Comparison of ENCODE assay signal across 16 cellular contexts in the genomic region with DNA sequence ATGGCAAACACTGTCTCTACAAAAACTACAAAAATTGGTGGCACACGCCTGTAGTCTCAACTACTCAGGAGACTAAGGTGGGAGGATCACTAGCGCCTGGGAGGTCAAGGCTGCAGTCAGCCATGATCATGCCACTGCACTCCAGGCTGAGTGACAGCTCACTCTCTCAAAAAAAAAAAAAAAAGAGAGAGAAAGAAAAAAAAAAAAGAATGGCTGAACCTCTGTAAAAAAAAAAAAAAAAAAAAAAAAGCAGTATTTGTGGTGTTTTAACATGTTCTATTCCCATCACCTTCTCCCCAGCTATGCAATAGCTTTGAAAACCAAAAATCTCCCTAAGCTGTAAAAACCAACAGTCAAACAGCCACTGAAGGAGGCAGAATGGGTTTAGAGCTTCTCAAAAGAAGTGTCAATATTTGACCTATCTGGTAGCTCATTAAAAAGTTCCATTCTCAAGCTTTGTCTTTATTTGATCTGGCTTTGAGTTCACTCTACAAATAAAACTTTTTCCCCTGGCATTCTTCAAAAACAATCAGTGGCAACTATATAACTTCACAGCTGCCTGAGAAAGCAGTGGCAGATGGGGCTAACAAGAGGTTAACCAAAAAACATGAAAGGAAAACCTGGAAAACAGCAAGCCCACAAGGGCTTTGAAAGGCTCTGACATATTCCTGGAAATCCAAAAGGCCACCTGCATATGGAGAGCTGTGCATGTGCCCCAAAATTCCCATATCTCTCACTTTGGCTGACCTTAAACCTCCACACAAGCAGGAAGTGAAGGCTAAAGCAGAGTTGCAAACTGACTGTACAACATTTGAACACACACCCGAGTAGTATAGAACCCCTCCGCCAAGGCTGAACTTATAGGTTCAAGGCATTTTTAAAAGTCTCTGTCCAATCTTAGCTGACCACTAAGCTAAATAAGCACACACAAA. TPM values are rescaled to one million over a fixed set of nuclear protein-coding genes. Genes with fewer than 3 reads are reported as not detected.
DNase-seq lines count a peak whose midpoint lies in the region; ATAC-seq, FAIRE-seq and TF ChIP-seq lines count a peak whose summit lies in the region.
"Had no signal": no experiment of that assay in that cellular context is flagged by ENCODE, and none has a peak within 500 bp of the region (broad histone marks: within the 10 kb centered on the region; RNA-seq: fewer than 3 reads in every experiment).

No MANE protein-coding gene starts in this region.

- H3K36me3 ChIP-seq in CD4-positive, alpha-beta memory T cell (ENCODE audit: insufficient read depth, low read length) = no peaks in the 10 kb centered on the region
- H3K36me3 ChIP-seq in mesenchymal stem cell (ENCODE audit: control insufficient read depth in 1 of 2, insufficient read depth in 2 of 2, low read depth in 1 of 2, low read length in 2 of 2) = no peaks in the 10 kb centered on the region
- no peaks in the 10 kb centered on the region for H3K36me3 ChIP-seq in CD8-positive, alpha-beta memory T cell (ENCODE audit: insufficient read depth, low read length)
- H3K36me3 ChIP-seq: esophagus squamous epithelium, stomach had no signal

- no peak overlapping the region for H3K4ac ChIP-seq in mesenchymal stem cell (ENCODE audit: low read depth in 1 of 2, low read length in 2 of 2)

- no peak overlapping the region for H3K4me3 ChIP-seq in CD4-positive, alpha-beta memory T cell (ENCODE audit: low read length in 2 of 2)
- H3K4me3 ChIP-seq in mesenchymal stem cell (ENCODE audit: insufficient read depth in 1 of 2, low read depth in 1 of 2, low read length in 2 of 2) = no peak overlapping the region
- no peak overlapping the region for H3K4me3 ChIP-seq in CD8-positive, alpha-beta memory T cell (ENCODE audit: low read length)
- H3K4me3 ChIP-seq: esophagus squamous epithelium, stomach had no signal

- DNase-seq in CD4-positive, alpha-beta memory T cell = no peak
- DNase-seq in GM12891 (ENCODE audit: insufficient read length, low spot score) (no peak), mesenchymal stem cell (no peak), putamen (ENCODE audit: low spot score) (no peak)
- no peak for DNase-seq in activated CD4-positive, alpha-beta memory T cell treated with anti-CD3 and anti-CD28 coated beads, Interleukin-2, amount 10 ng/mL, durations not matched to agents 7 days and 5 days
- DNase-seq in CD8-positive, alpha-beta memory T cell = no peak
- DNase-seq: esophagus squamous epithelium; HFFc6; left cardiac atrium; naive thymus-derived CD4-positive, alpha-beta T cell; NCI-H1417; NCI-H510A treated with DMSO at 0.1 percent for 48 hours; stomach; T-helper 17 cell had no signal

- H3K4me1 Mint-ChIP-seq in CD4-positive, alpha-beta memory T cell = peaks cover 21 to 31% (median 25%) of the 10 kb centered on the region in 4 donors
- H3K4me1 Mint-ChIP-seq in activated CD4-positive, alpha-beta memory T cell treated with anti-CD3 and anti-CD28 coated beads, Interleukin-2, amount 10 ng/mL, durations not matched to agents 7 days and 5 days = peaks cover 44% of the 10 kb centered on the region
- peaks cover 23 to 47% (median 30%) of the 10 kb centered on the region in 3 donors for H3K4me1 Mint-ChIP-seq in CD8-positive, alpha-beta memory T cell

- no peak for ATAC-seq in GM18498 (IDR thresholded peaks at IDR 0.05; ENCODE audit: unreplicated experiment)
- ATAC-seq: naive thymus-derived CD4-positive, alpha-beta T cell had no signal

- H2BK5ac ChIP-seq in mesenchymal stem cell (ENCODE audit: low read depth, low read length, poor library complexity, severe bottlenecking) = no peak overlapping the region

- no peak overlapping the region for H3K27ac ChIP-seq in CD4-positive, alpha-beta memory T cell (ENCODE audit: low read depth, low read length)
- no peak overlapping the region for H3K27ac ChIP-seq in mesenchymal stem cell (ENCODE audit: low read length, poor library complexity, severe bottlenecking)
- no peak overlapping the region for H3K27ac ChIP-seq in CD8-positive, alpha-beta memory T cell (ENCODE audit: low read depth, low read length)

- no peaks in the 10 kb centered on the region for H3K9me3 ChIP-seq in CD4-positive, alpha-beta memory T cell (ENCODE audit: control insufficient read depth in 1 of 2, low read length in 2 of 2)
- no peaks in the 10 kb centered on the region for H3K9me3 ChIP-seq in mesenchymal stem cell (ENCODE audit: control insufficient read depth, low read length)
- no peaks in the 10 kb centered on the region for H3K9me3 ChIP-seq in CD8-positive, alpha-beta memory T cell (ENCODE audit: low read length)
- H3K9me3 ChIP-seq: esophagus squamous epithelium, stomach had no signal

- no peak overlapping the region for H3K9ac ChIP-seq in mesenchymal stem cell (ENCODE audit: low read length)

- H3K4me3 Mint-ChIP-seq in CD4-positive, alpha-beta memory T cell = peak overlapping the region in 3 of 8 donors; percentile 10 to 35 (median 35)
- H3K4me3 Mint-ChIP-seq in activated CD4-positive, alpha-beta memory T cell treated with anti-CD3 and anti-CD28 coated beads, Interleukin-2, amount 10 ng/mL, durations not matched to agents 7 days and 5 days = peak overlapping the region; percentile 15
- H3K4me3 Mint-ChIP-seq in CD8-positive, alpha-beta memory T cell = peak overlapping the region in 1 of 7 donors; percentile 13

- no peaks in the 10 kb centered on the region for H3K27me3 ChIP-seq in CD4-positive, alpha-beta memory T cell (ENCODE audit: insufficient read depth, low read length)
- no peaks in the 10 kb centered on the region for H3K27me3 ChIP-seq in mesenchymal stem cell (ENCODE audit: control insufficient read depth in 1 of 2, insufficient read depth in 1 of 2, low read length in 2 of 2)
- H3K27me3 ChIP-seq in CD8-positive, alpha-beta memory T cell (ENCODE audit: insufficient read depth, low read length, poor library complexity, severe bottlenecking) = no peaks in the 10 kb centered on the region
- H3K27me3 ChIP-seq: esophagus squamous epithelium, stomach had no signal

- H2AFZ ChIP-seq in mesenchymal stem cell (ENCODE audit: low read depth, low read length) = no peak overlapping the region

- H3K23ac ChIP-seq in mesenchymal stem cell (ENCODE audit: low read length in 2 of 2) = no peak overlapping the region

- H3K27me3 Mint-ChIP-seq in CD4-positive, alpha-beta memory T cell = no peaks in the 10 kb centered on the region
- no peaks in the 10 kb centered on the region for H3K27me3 Mint-ChIP-seq in activated CD4-positive, alpha-beta memory T cell treated with anti-CD3 and anti-CD28 coated beads, Interleukin-2, amount 10 ng/mL, durations not matched to agents 7 days and 5 days
- H3K27me3 Mint-ChIP-seq in CD8-positive, alpha-beta memory T cell = no peaks in the 10 kb centered on the region
- H3K27me3 Mint-ChIP-seq: naive thymus-derived CD4-positive, alpha-beta T cell; T-helper 17 cell had no signal

- H3K4me1 ChIP-seq in CD4-positive, alpha-beta memory T cell (ENCODE audit: insufficient read depth, low read length) = peaks cover 21% of the 10 kb centered on the region
- peaks cover 6% of the 10 kb centered on the region for H3K4me1 ChIP-seq in mesenchymal stem cell (ENCODE audit: control insufficient read depth, insufficient read depth, low read depth, low read length)
- H3K4me1 ChIP-seq in CD8-positive, alpha-beta memory T cell (ENCODE audit: insufficient read depth, low read length) = peaks cover 12% of the 10 kb centered on the region

- no peak overlapping the region for H2BK15ac ChIP-seq in mesenchymal stem cell (ENCODE audit: low read depth, poor library complexity, severe bottlenecking)

- POLR2A ChIA-PET in CD4-positive, alpha-beta memory T cell (lab: Charles Lee; ENCODE audit: partially characterized antibody) = no interaction called here
- POLR2A ChIA-PET in activated CD4-positive, alpha-beta memory T cell treated with anti-CD3 and anti-CD28 coated beads, Interleukin-2, amount 10 ng/mL, durations not matched to agents 7 days and 5 days (lab: Charles Lee) = interaction anchor here (0.5 to 3.4 kb wide), 3 partner anchors 13 to 581 kb away, joined by 3 to 17 read pairs (median 4); partner anchors contain the start of gene USP32
- POLR2A ChIA-PET in CD8-positive, alpha-beta memory T cell (lab: Charles Lee) = no interaction called here

- no peak overlapping the region for H2BK12ac ChIP-seq in mesenchymal stem cell (ENCODE audit: low read length in 2 of 2)

- H3K14ac ChIP-seq in mesenchymal stem cell (ENCODE audit: low read length in 2 of 2) = no peak overlapping the region

- no peak overlapping the region for H4K91ac ChIP-seq in mesenchymal stem cell (ENCODE audit: low read length)

- intact Hi-C loops in CD4-positive, alpha-beta memory T cell (cut with micrococcal nuclease) = no loop called here

- WGBS in mesenchymal stem cell = 87% methylated on average over 3 of the region's 4 CpGs

- H3K79me1 ChIP-seq in mesenchymal stem cell (replicated peaks; ENCODE audit: low read length, poor library complexity, severe bottlenecking) = peaks cover 25% of the 10 kb centered on the region

- H2BK120ac ChIP-seq in mesenchymal stem cell (ENCODE audit: low read depth, low read length) = no peak overlapping the region

- FAIRE-seq in GM12891 (lab: Jason Lieb, UNC) = peak; percentile 20
- FAIRE-seq: RCC 7860 had no signal

- no peak overlapping the region for H2AK5ac ChIP-seq in mesenchymal stem cell (ENCODE audit: low read length, severe bottlenecking)

- CTCF ChIA-PET in CD4-positive, alpha-beta memory T cell (lab: Charles Lee; ENCODE audit: partially characterized antibody) = interaction anchor here (0.6 to 1.1 kb wide), 2 partner anchors 11 to 53 kb away, joined by 3 to 4 read pairs; no protein-coding TSS in a partner anchor
- CTCF ChIA-PET in activated CD4-positive, alpha-beta memory T cell treated with anti-CD3 and anti-CD28 coated beads, Interleukin-2, amount 10 ng/mL, durations not matched to agents 7 days and 5 days (lab: Charles Lee) = interaction anchor here (0.6 to 1.8 kb wide), 3 partner anchors 17 to 271 kb away, joined by 4 to 5 read pairs (median 5); partner anchors contain the start of gene USP32
- CTCF ChIA-PET in CD8-positive, alpha-beta memory T cell (lab: Charles Lee) = no interaction called here

- H3K36me3 Mint-ChIP-seq in CD4-positive, alpha-beta memory T cell = peaks cover 1 to 13% of the 10 kb centered on the region in 2 donors
- H3K36me3 Mint-ChIP-seq in activated CD4-positive, alpha-beta memory T cell treated with anti-CD3 and anti-CD28 coated beads, Interleukin-2, amount 10 ng/mL, durations not matched to agents 7 days and 5 days (ENCODE audit: low read depth) = no peaks in the 10 kb centered on the region
- peaks cover 0 to 10% (median 5%) of the 10 kb centered on the region in 3 donors for H3K36me3 Mint-ChIP-seq in CD8-positive, alpha-beta memory T cell

- peak overlapping the region in 4 of 7 donors; percentile 18 to 63 (median 58) for H3K27ac Mint-ChIP-seq in CD4-positive, alpha-beta memory T cell
- H3K27ac Mint-ChIP-seq in activated CD4-positive, alpha-beta memory T cell treated with anti-CD3 and anti-CD28 coated beads, Interleukin-2, amount 10 ng/mL, durations not matched to agents 7 days and 5 days = peak overlapping the region; percentile 83
- peak overlapping the region in 3 of 8 donors; percentile 19 to 51 (median 47) for H3K27ac Mint-ChIP-seq in CD8-positive, alpha-beta memory T cell

- H3K9me3 Mint-ChIP-seq in CD4-positive, alpha-beta memory T cell = no peaks in the 10 kb centered on the region
- no peaks in the 10 kb centered on the region for H3K9me3 Mint-ChIP-seq in activated CD4-positive, alpha-beta memory T cell treated with anti-CD3 and anti-CD28 coated beads, Interleukin-2, amount 10 ng/mL, durations not matched to agents 7 days and 5 days
- H3K9me3 Mint-ChIP-seq in CD8-positive, alpha-beta memory T cell = no peaks in the 10 kb centered on the region
- H3K9me3 Mint-ChIP-seq: HFFc6 had no signal

- no peak overlapping the region for H3K4me2 ChIP-seq in mesenchymal stem cell (ENCODE audit: low read length, poor library complexity, severe bottlenecking)

- no peak for TF ChIP-seq POLR2A in GM12891 (IDR thresholded peaks at IDR 0.05; ENCODE audit: low read depth, low read length)

- H3K18ac ChIP-seq in mesenchymal stem cell (ENCODE audit: low read depth in 1 of 2, low read length in 2 of 2) = peak overlapping the region in 1 of 2 experiments; percentile 22

- peak overlapping the region; percentile 30 for H4K8ac ChIP-seq in mesenchymal stem cell (ENCODE audit: low read length)

RNA-seq across cellular contexts. Expression of gene USP32, which starts 36.0 kb away (rescaled TPM):
- total RNA-seq in CD4-positive, alpha-beta memory T cell = 10 to 100 TPM; 31.1 to 36.2 TPM
- 1 to 10 TPM; 2.6 to 9.7 TPM for polyA plus RNA-seq in CD4-positive, alpha-beta memory T cell
- polyA plus RNA-seq in GM12891 (2012; ENCODE audit: low read depth, missing spikeins) = 17.0 TPM
- 10 to 100 TPM; 35.8 to 40.1 TPM for total RNA-seq in activated CD4-positive, alpha-beta memory T cell treated with anti-CD3 and anti-CD28 coated beads, Interleukin-2, amount 10 ng/mL, durations not matched to agents 7 days and 5 days
- polyA plus RNA-seq in mesenchymal stem cell (2013, experiment 1 of 2) = 34.0 TPM
- polyA plus RNA-seq in mesenchymal stem cell (2013, experiment 2 of 2) = 35.1 TPM
- total RNA-seq in CD8-positive, alpha-beta memory T cell = 10 to 100 TPM; 23.1 to 24.8 TPM
- 8.6 TPM for polyA plus RNA-seq in CD8-positive, alpha-beta memory T cell
